12 cellular contexts compared by ENCODE assay signal in the genomic region with DNA sequence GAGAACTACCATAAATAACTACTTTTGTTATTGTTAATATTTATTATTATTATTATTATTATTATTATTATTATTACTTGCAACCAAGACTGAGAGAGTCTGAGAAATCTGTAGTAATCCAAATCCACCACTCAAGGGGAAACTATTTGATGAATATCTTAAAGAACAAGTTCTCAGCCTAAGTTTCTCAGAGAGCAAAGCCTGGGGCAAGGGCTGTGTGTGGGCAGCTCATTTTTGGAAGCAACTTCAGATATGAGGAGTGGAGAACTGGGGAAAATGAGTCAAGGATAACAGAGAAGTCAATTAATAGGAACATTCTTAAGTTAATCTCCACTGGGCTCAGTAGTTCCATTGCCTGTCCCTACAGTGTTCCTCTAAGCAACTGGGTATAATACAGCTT. TPM values are rescaled to one million over a fixed set of nuclear protein-coding genes. Genes with fewer than 3 reads are reported as not detected.
"Had no signal": no experiment of that assay in that cellular context is flagged by ENCODE, and none has a peak within 500 bp of the region (broad histone marks: within the 10 kb centered on the region; RNA-seq: fewer than 3 reads in every experiment).

No MANE protein-coding gene starts in this region.

- H3K9me3 ChIP-seq: HAP-1 had no signal

- H3K4me3 ChIP-seq: GM23248, GM23338, HAP-1 had no signal

- H3K4me1 ChIP-seq: HAP-1 had no signal

- H3K27ac ChIP-seq: GM23248 had no signal

- FAIRE-seq: H1, H54 had no signal

- H3K36me3 ChIP-seq: HAP-1 had no signal

- H3K9ac ChIP-seq: GM23248 had no signal

- H3K4me2 ChIP-seq: GM23338 had no signal

- H2AFZ ChIP-seq: GM23248, GM23338 had no signal

- DNase-seq: GM23248, GOT3, H7, H9, HCEC 1CT, HFFc6 had no signal

- ATAC-seq: GM23338, HCT116 had no signal

RNA-seq across cellular contexts. Expression of gene KCNJ16, which starts 57.1 kb away (rescaled TPM):
- total RNA-seq: GM23248, GM23338, H1, H4, H9, HFFc6 had no signal
- polyA plus RNA-seq: GM23248, GM23338, H1 had no signal
